1 cellular context compared by ENCODE assay signal in the genomic region with DNA sequence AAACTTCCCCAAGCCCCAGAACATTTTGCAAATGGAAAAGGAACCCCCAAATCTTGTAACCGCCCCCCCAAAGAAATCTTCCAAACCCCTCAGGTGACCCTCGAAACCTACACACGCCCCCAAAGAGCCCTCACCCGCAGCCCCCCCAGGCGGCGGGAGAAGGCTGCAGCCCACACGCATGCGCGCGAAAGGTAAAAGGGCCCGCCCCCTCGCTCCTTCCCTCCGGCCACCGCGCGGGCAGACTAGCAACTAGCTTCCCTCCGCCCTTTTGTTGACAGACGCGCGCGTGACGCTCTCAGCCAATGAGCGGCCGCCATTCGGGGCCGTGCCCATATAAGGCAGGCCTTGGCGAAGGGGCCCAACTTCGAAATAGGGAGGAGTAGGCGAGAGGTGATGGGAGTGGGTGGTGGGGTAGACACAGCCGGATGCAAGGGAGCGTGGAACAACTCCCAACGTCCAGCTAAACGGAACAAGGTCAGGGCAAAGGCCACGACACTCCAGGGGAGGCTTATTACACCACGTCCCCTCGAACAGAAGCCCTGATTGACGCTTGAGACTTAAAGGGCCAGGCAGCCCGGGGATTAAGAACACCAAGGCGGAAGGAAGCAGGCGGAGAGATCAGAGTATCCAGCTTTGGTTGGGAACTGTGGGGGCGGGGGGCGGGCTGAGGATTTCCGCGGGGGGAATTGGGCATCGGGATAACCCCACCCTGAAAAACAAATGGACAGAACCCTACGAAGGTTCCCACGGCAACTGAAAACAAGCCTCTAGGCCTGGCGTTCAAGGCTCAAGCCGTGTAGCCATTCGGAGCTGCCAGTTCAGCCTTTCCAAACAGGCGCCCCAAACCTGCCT.
TF ChIP-seq lines count a peak whose summit lies in the region.

No MANE protein-coding gene starts in this region.

TF ChIP-seq in liver, 16 proteins besides CTCF, POLR2A, EP300 and RAD21:
- TF ChIP-seq EGR1 (IDR thresholded peaks at IDR 0.05; ENCODE audit: low read depth in 2 of 2) (peak; percentile 94 to 97), YY1 (IDR thresholded peaks at IDR 0.05) (peak; percentile 93), FOXA1 (IDR thresholded peaks at IDR 0.05) (peak; percentile 84), FOXA2 (IDR thresholded peaks at IDR 0.05) (peak; percentile 79), HNF4G (IDR thresholded peaks at IDR 0.05) (peak; percentile 80), SP1 (IDR thresholded peaks at IDR 0.05) (peak; percentile 98), HNF4A (conservative IDR thresholded peaks at IDR 0.05) (peak; percentile 87 to 92), NR2F2 (IDR thresholded peaks at IDR 0.05) (peak; percentile 100), REST (IDR thresholded peaks at IDR 0.05) (peak; percentile 89), JUND (IDR thresholded peaks at IDR 0.05) (peak; percentile 46 to 64), RXRA (IDR thresholded peaks at IDR 0.05) (peak; percentile 96 to 97), GABPA (IDR thresholded peaks at IDR 0.05 in 1 of 2, conservative IDR thresholded peaks at IDR 0.05 in 1 of 2) (peak; percentile 52 to 84), ZBTB33 (IDR thresholded peaks at IDR 0.05) (peak; percentile 94), MAX (IDR thresholded peaks at IDR 0.05) (peak; percentile 99), TAF1 (conservative IDR thresholded peaks at IDR 0.05) (peak; percentile 53)
- TF ChIP-seq, protein P1, sequence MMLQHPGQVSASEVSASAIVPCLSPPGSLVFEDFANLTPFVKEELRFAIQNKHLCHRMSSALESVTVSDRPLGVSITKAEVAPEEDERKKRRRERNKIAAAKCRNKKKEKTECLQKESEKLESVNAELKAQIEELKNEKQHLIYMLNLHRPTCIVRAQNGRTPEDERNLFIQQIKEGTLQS (IDR thresholded peaks at IDR 0.05), result no peak
